ENCODE assay signal across 11 cellular contexts in genomic region chrX:316351-317325, GRCh38. TPM values are rescaled to one million over a fixed set of nuclear protein-coding genes. Genes with fewer than 3 reads are reported as not detected.
A peak's percentile ranks its signal among the peaks of the same experiment; 100 is the strongest.
DNase-seq lines count a peak whose midpoint lies in the region; ATAC-seq and TF ChIP-seq lines count a peak whose summit lies in the region.
"Had no signal": no experiment of that assay in that cellular context is flagged by ENCODE, and none has a peak within 500 bp of the region (broad histone marks: within the 10 kb centered on the region; RNA-seq: fewer than 3 reads in every experiment).

No MANE protein-coding gene starts in this region.

- H3K4me1 Mint-ChIP-seq in activated CD4-positive, alpha-beta T cell treated with anti-CD3 and anti-CD28 coated beads for 36 hours, result peaks cover 13% of the 10 kb centered on the region
- H3K4me1 Mint-ChIP-seq in glutamatergic neuron (ENCODE audit: low read depth, unreplicated experiment) (no peaks in the 10 kb centered on the region), progenitor cell of endocrine pancreas (ENCODE audit: low read depth) (peaks cover 6% of the 10 kb centered on the region)

- H3K4me3 Mint-ChIP-seq in activated CD4-positive, alpha-beta T cell treated with anti-CD3 and anti-CD28 coated beads for 36 hours, result peak overlapping the region; percentile 45
- peak overlapping the region; percentile 59 for H3K4me3 Mint-ChIP-seq in glutamatergic neuron (ENCODE audit: unreplicated experiment)
- H3K4me3 Mint-ChIP-seq in progenitor cell of endocrine pancreas (ENCODE audit: low read depth), result peak overlapping the region; percentile 56

- DNase-seq in activated CD4-positive, alpha-beta T cell treated with anti-CD3 and anti-CD28 coated beads for 36 hours, result no peak
- no peak for DNase-seq in activated CD4-positive, alpha-beta T cell treated with anti-CD3 and anti-CD28 coated beads, Interleukin-2, amount 50 U/mL, for 4 hours
- DNase-seq in SK-N-MC (ENCODE audit: low read depth, low spot score) (no peak), glutamatergic neuron (no peak), progenitor cell of endocrine pancreas (ENCODE audit: low spot score, unreplicated experiment) (no peak), NCI-H1105 (lab: John Stamatoyannopoulos, UW) (no peak), NCI-H2196 (lab: John Stamatoyannopoulos, UW; ENCODE audit: unreplicated experiment) (no peak)
- DNase-seq: amniotic stem cell, NCI-H1092 treated with DMSO at 0.1 percent for 48 hours, OCI-M1 had no signal

- no peak overlapping the region for H3K27ac Mint-ChIP-seq in activated CD4-positive, alpha-beta T cell treated with anti-CD3 and anti-CD28 coated beads for 36 hours
- H3K27ac Mint-ChIP-seq in glutamatergic neuron (ENCODE audit: unreplicated experiment) (no peak overlapping the region), progenitor cell of endocrine pancreas (no peak overlapping the region)

- POLR2A ChIA-PET in activated CD4-positive, alpha-beta T cell treated with anti-CD3 and anti-CD28 coated beads for 36 hours (lab: Charles Lee), result no interaction called here

- peak overlapping the region; percentile 62 for H3K4me3 ChIP-seq in SK-N-MC

- CTCF ChIA-PET in activated CD4-positive, alpha-beta T cell treated with anti-CD3 and anti-CD28 coated beads for 36 hours (lab: Charles Lee), result no interaction called here

- no peak for ATAC-seq in activated CD4-positive, alpha-beta T cell treated with anti-CD3 and anti-CD28 coated beads for 36 hours
- no peak for ATAC-seq in HG03520 (IDR thresholded peaks at IDR 0.05; ENCODE audit: unreplicated experiment)

- no peaks in the 10 kb centered on the region for H3K27me3 Mint-ChIP-seq in activated CD4-positive, alpha-beta T cell treated with anti-CD3 and anti-CD28 coated beads for 36 hours
- H3K27me3 Mint-ChIP-seq in glutamatergic neuron (ENCODE audit: unreplicated experiment) (peaks cover 15% of the 10 kb centered on the region), progenitor cell of endocrine pancreas (no peaks in the 10 kb centered on the region)

- H3K9me3 Mint-ChIP-seq in activated CD4-positive, alpha-beta T cell treated with anti-CD3 and anti-CD28 coated beads for 36 hours (ENCODE audit: low read depth), result no peaks in the 10 kb centered on the region
- H3K9me3 Mint-ChIP-seq in glutamatergic neuron (ENCODE audit: unreplicated experiment) (peaks cover 11% of the 10 kb centered on the region), progenitor cell of endocrine pancreas (ENCODE audit: low read depth) (no peaks in the 10 kb centered on the region)

- H3K27ac ChIP-seq in SK-N-MC, result 0 out of 2 replicates have a peak overlapping the region, but pooled peaks have one; percentile 50

- intact Hi-C loops in activated CD4-positive, alpha-beta T cell treated with anti-CD3 and anti-CD28 coated beads for 36 hours (cut with DNase I, micrococcal nuclease), result loop anchor here in 1 of 2 experiments (2.0 kb wide), 1 partner anchor 22 kb away; no protein-coding TSS in a partner anchor

- no peaks in the 10 kb centered on the region for H3K9me3 ChIP-seq in SK-N-MC (ENCODE audit: low read depth, low read length)

- no peak for TF ChIP-seq CTCF in glutamatergic neuron (IDR thresholded peaks at IDR 0.05; ENCODE audit: partially characterized antibody, unreplicated experiment)
- no peak for TF ChIP-seq CTCF in progenitor cell of endocrine pancreas (IDR thresholded peaks at IDR 0.05; ENCODE audit: unreplicated experiment)

- peak overlapping the region; percentile 41 for H3K9ac ChIP-seq in SK-N-MC (ENCODE audit: insufficient read length)

- H3K36me3 ChIP-seq in SK-N-MC (ENCODE audit: insufficient read depth, low read length), result peaks cover 22% of the 10 kb centered on the region; the same call in 1 of the 2 replicates

- peaks cover 20% of the 10 kb centered on the region for H3K36me3 Mint-ChIP-seq in activated CD4-positive, alpha-beta T cell treated with anti-CD3 and anti-CD28 coated beads for 36 hours (ENCODE audit: low read depth)
- H3K36me3 Mint-ChIP-seq in glutamatergic neuron (ENCODE audit: unreplicated experiment) (peaks cover 10% of the 10 kb centered on the region), progenitor cell of endocrine pancreas (ENCODE audit: insufficient read depth) (peaks cover 13% of the 10 kb centered on the region)

RNA-seq across cellular contexts. Expression of gene GTPBP6, which starts 2.0 kb away (rescaled TPM):
- total RNA-seq in activated CD4-positive, alpha-beta T cell treated with anti-CD3 and anti-CD28 coated beads for 36 hours, result 10 to 100 TPM; 54.5 to 60.2 TPM
- total RNA-seq in glutamatergic neuron (ENCODE audit: unreplicated experiment), result 52.3 TPM
- 71.1 and 72.7 TPM in 2 replicates for total RNA-seq in progenitor cell of endocrine pancreas

RNA-seq across cellular contexts. Expression of gene PLCXD1, which starts 35.5 kb away (rescaled TPM):
- total RNA-seq in activated CD4-positive, alpha-beta T cell treated with anti-CD3 and anti-CD28 coated beads for 36 hours, result 100 to 1,000 TPM in 1 of 2 experiments, 10 to 100 TPM in 1; 92.8 to 127 TPM
- total RNA-seq in glutamatergic neuron (ENCODE audit: unreplicated experiment) (36.4 TPM), progenitor cell of endocrine pancreas (52.3 and 55.6 TPM in 2 replicates)
